ENCODE assay signal across 2 cellular contexts in the genomic region with DNA sequence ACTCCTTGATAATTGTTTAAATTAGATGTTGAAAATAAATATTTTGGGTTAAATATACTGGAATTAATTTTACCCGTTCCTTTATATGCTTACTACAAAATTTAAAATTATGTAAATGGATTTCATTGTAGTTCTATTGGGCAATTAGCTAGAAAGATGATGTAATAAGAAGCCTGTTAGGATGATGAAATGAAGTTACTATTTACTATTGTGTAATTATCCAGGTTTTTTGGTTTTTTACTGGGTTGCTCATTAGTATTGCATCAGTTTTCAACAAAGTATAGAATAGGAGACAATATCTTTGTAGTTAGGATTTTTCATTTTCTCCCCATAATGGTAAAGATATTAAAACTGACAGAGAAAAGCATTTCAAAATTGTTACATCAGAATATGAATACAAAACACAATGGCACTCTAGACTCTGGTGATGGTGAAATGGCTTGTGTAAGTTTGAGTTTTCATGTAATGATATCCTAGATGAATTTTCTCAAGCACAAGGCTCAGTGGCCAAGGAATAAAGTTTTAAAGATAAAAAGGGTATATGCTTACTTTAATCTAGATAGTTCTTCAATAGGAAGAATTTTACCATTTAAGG.
A peak's percentile ranks its signal among the peaks of the same experiment; 100 is the strongest.
TF ChIP-seq lines count a peak whose summit lies in the region.

No MANE protein-coding gene starts in this region.

TF ChIP-seq in HCT116, 20 proteins besides CTCF, POLR2A, EP300 and RAD21:
- TF ChIP-seq CEBPB (IDR thresholded peaks at IDR 0.05; ENCODE audit: low read depth) = peak; percentile 56
- TF ChIP-seq ELF1 (IDR thresholded peaks at IDR 0.05; ENCODE audit: borderline replicate concordance, low read depth) = no peak
TF ChIP-seq in HCT116: peak in this region for 1.

TF ChIP-seq in H1, 55 proteins besides CTCF, POLR2A, EP300 and RAD21:
- TF ChIP-seq HDAC2 (IDR thresholded peaks at IDR 0.05; ENCODE audit: borderline replicate concordance in 1 of 2, low read depth in 2 of 2, low read length in 2 of 2) (no peak), CHD2 (IDR thresholded peaks at IDR 0.05; ENCODE audit: low read length) (no peak), CHD1 (IDR thresholded peaks at IDR 0.05; ENCODE audit: low read depth, low read length) (no peak), KDM5A (IDR thresholded peaks at IDR 0.05; ENCODE audit: low read length) (no peak), CEBPB (IDR thresholded peaks at IDR 0.05; ENCODE audit: low read depth, low read length) (peak; percentile 64; the same call in 1 of the 2 replicates), TBP (IDR thresholded peaks at IDR 0.05; ENCODE audit: low read depth, low read length) (no peak), GTF2F1 (IDR thresholded peaks at IDR 0.05; ENCODE audit: borderline replicate concordance, low read depth, low read length) (no peak)
- TF ChIP-seq, protein P1, sequence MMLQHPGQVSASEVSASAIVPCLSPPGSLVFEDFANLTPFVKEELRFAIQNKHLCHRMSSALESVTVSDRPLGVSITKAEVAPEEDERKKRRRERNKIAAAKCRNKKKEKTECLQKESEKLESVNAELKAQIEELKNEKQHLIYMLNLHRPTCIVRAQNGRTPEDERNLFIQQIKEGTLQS (IDR thresholded peaks at IDR 0.05; ENCODE audit: insufficient read depth, low read depth, low read length) = no peak
